In the genomic region with DNA sequence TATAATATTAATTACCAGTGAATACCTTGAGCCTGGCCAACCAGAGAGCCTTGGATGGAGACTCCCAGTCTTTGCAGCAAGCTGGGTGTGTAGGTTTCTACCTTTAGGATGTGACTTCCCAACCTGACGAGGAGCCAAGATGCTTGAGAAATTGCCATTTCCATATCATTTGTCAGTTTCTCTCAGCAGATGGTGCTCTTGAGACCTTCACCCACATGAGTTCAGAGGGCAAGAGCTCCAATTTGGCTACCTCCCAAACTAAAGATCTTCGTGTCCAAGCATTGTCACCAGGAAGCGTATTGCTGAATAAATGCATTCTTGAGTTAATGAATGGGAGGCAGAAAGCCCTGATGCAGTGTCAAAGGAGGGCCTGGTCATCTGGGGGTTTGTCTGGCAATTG, we compare ENCODE assay signal across 17 cellular contexts.
"Had no signal": no experiment of that assay in that cellular context is flagged by ENCODE, and none has a peak within 500 bp of the region (broad histone marks: within the 10 kb centered on the region; RNA-seq: fewer than 3 reads in every experiment).

No MANE protein-coding gene starts in this region.

- H3K36me3 ChIP-seq: spleen, thoracic aorta, upper lobe of right lung had no signal

- H3K9me3 ChIP-seq: spleen, thoracic aorta, upper lobe of right lung had no signal

- H3K27ac ChIP-seq: dorsolateral prefrontal cortex, epithelial cell of prostate, spleen, thoracic aorta, upper lobe of right lung had no signal

- H3K4me3 ChIP-seq: dorsolateral prefrontal cortex, spleen, thoracic aorta, upper lobe of right lung had no signal

- DNase-seq: activated CD4-positive, alpha-beta T cell treated with anti-CD3 and anti-CD28 coated beads for 36 hours; activated CD4-positive, alpha-beta T cell treated with anti-CD3 and anti-CD28 coated beads, Interleukin-2, amount 50 U/mL, for 48 hours; activated naive CD8-positive, alpha-beta T cell treated with anti-CD3 and anti-CD28 coated beads for 36 hours; activated T-cell treated with anti-CD3 and anti-CD28 coated beads for 4 hours; amniotic stem cell; central memory CD4-positive, alpha-beta T cell; dorsolateral prefrontal cortex; hippocampal formation; mammary epithelial cell; nephron progenitor cell; retina; spleen; stimulated activated naive B cell treated with anti-CD40 and anti-IgM and Interleukin-4, amounts not matched to agents 10 μg/mL and 1 μg/mL and 100 μg/mL, for 72 hours; upper lobe of right lung had no signal

- H3K4me1 ChIP-seq: upper lobe of right lung had no signal

- ATAC-seq: activated CD4-positive, alpha-beta T cell treated with anti-CD3 and anti-CD28 coated beads for 36 hours; stimulated activated naive B cell treated with anti-CD40 and anti-IgM and Interleukin-4, amounts not matched to agents 10 μg/mL and 1 μg/mL and 100 μg/mL, for 72 hours; upper lobe of right lung; WTC11 had no signal
